Comparison of ENCODE assay signal across 8 cellular contexts in the genomic region with DNA sequence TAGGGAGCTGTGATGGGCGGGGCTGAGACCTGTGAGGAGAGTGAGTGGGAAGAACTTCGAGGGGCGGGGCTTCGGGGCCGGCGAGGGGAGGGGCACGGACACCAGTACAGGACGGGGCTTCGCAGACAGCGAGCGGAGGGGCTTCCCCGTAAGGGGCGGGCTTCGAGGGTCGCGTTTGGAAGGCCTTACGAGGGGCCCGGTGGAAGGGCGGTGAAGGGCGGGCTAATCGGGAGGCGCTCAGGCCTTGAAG. TPM values are rescaled to one million over a fixed set of nuclear protein-coding genes. Genes with fewer than 3 reads are reported as not detected.
DNase-seq lines count a peak whose midpoint lies in the region; ATAC-seq and TF ChIP-seq lines count a peak whose summit lies in the region.

No MANE protein-coding gene starts in this region.

- no peak overlapping the region for H3K23ac ChIP-seq in trophoblast cell (ENCODE audit: low read length)

- H4K91ac ChIP-seq in trophoblast cell (ENCODE audit: low read depth, low read length) = peak overlapping the region; percentile 92

- H3K27me3 Mint-ChIP-seq in activated naive CD4-positive, alpha-beta T cell treated with anti-CD3 and anti-CD28 coated beads, Interleukin-2, amount 50 U/mL, for 24 hours = no peaks in the 10 kb centered on the region
- peaks cover 7% of the 10 kb centered on the region for H3K27me3 Mint-ChIP-seq in glutamatergic neuron (ENCODE audit: unreplicated experiment)

- H3K9me2 ChIP-seq in HCT116 (ENCODE audit: insufficient read depth) (no peaks in the 10 kb centered on the region), SK-N-SH (no peaks in the 10 kb centered on the region)

- H3K4me2 ChIP-seq in HCT116 (ENCODE audit: low read length) (peak overlapping the region; percentile 94), SK-N-SH (peak overlapping the region; percentile 93), trophoblast cell (ENCODE audit: low read length) (peak overlapping the region; percentile 85)

- peak overlapping the region; percentile 84 for H4K12ac ChIP-seq in trophoblast cell (ENCODE audit: low read depth, low read length)

- H4K8ac ChIP-seq in trophoblast cell (ENCODE audit: low read depth, low read length) = peak overlapping the region; percentile 89

- peak overlapping the region; percentile 6 for H2AK5ac ChIP-seq in trophoblast cell (ENCODE audit: low read length)

- H3K4me3 ChIP-seq in HCT116 (replicated peaks in 1 of 2; ENCODE audit: low read depth in 1 of 2, low read length in 2 of 2) (peak overlapping the region; percentile 55 to 67), SK-N-SH (ENCODE audit: low read depth in 2 of 2, low read length in 1 of 2) (peak overlapping the region; percentile 64 to 67), trophoblast cell (ENCODE audit: low read depth, low read length) (peak overlapping the region; percentile 70), transverse colon (peak overlapping the region; percentile 46 to 82 (median 58))

- no peaks in the 10 kb centered on the region for H3K9me3 ChIP-seq in HCT116 (ENCODE audit: control insufficient read depth in 1 of 2, insufficient read depth in 1 of 2, low read depth in 1 of 2, low read length in 2 of 2)
- H3K9me3 ChIP-seq in SK-N-SH = no peaks in the 10 kb centered on the region
- no peaks in the 10 kb centered on the region for H3K9me3 ChIP-seq in trophoblast cell (ENCODE audit: insufficient read depth, low read depth, low read length)
- no peaks in the 10 kb centered on the region for H3K9me3 ChIP-seq in transverse colon

- peaks cover 36 to 71% of the 10 kb centered on the region in 2 experiments for H3K4me1 ChIP-seq in HCT116 (ENCODE audit: control insufficient read depth in 1 of 2, insufficient read depth in 2 of 2, low read length in 2 of 2)
- peaks cover 14 to 28% of the 10 kb centered on the region in 2 experiments for H3K4me1 ChIP-seq in SK-N-SH (ENCODE audit: control insufficient read depth in 1 of 2, insufficient read depth in 2 of 2, low read depth in 1 of 2, low read length in 1 of 2)
- peaks cover 18 to 24% of the 10 kb centered on the region in 2 experiments for H3K4me1 ChIP-seq in trophoblast cell (ENCODE audit: control insufficient read depth in 1 of 2, insufficient read depth in 2 of 2, low read length in 2 of 2)
- peaks cover 22 to 64% (median 35%) of the 10 kb centered on the region in 4 donors for H3K4me1 ChIP-seq in transverse colon

- H2BK5ac ChIP-seq in trophoblast cell (ENCODE audit: low read depth, low read length, poor library complexity) = peak overlapping the region; percentile 89

- peak overlapping the region; percentile 88 for H3K14ac ChIP-seq in trophoblast cell (ENCODE audit: low read length)

- BruUV-seq in HCT116 (replicated peaks; lab: Mats Ljungman, UMichigan) = no TSS peak

- no peak for TF ChIP-seq POLR2A in HCT116 (IDR thresholded peaks at IDR 0.05; ENCODE audit: borderline replicate concordance, extremely low read depth, insufficient read depth, insufficient read length)
- TF ChIP-seq POLR2A in transverse colon (IDR thresholded peaks at IDR 0.05) = no peak

- under 1% methylated on average over 19 of the region's 22 CpGs for WGBS in SK-N-SH (ENCODE audit: low lambda C conversion rate)
- no CpG with 5 or more reads among the region's 22 CpGs for WGBS in trophoblast cell (ENCODE audit: extremely low coverage, insufficient coverage, insufficient read length)
- WGBS in transverse colon (ENCODE audit: low coverage in 1 of 2), 2 donors = 1% methylated on average over 22 of the region's 22 CpGs; no CpG with 5 or more reads in 1 of the 2 donors

- no peak overlapping the region for H2BK12ac ChIP-seq in trophoblast cell (ENCODE audit: low read length)

- H3K79me1 ChIP-seq in trophoblast cell (ENCODE audit: low read length) = peaks cover 17% of the 10 kb centered on the region

- in situ Hi-C loops in transverse colon (cut with MboI; ENCODE audit: low pct_ligation_motif_present in 1 of 4, low pct_unique_long_range_greater_than_20kb in 1 of 4, low sequenced_read_pairs in 3 of 4) = loop anchor here in 1 of 4 donors (25.0 kb wide), 1 partner anchor 266 kb away; no protein-coding TSS in a partner anchor

- peak; percentile 82 for DNase-seq in DMS53 treated with DMSO at 0.1 percent for 48 hours (lab: John Stamatoyannopoulos, UW; ENCODE audit: unreplicated experiment)
- peak; percentile 95 for DNase-seq in HCT116 (ENCODE audit: low read depth, low spot score)
- peak; percentile 95 for DNase-seq in NCI-H1048 (lab: John Stamatoyannopoulos, UW)
- peak; percentile 97 for DNase-seq in SK-N-SH
- DNase-seq in glutamatergic neuron = peak; percentile 96
- DNase-seq in trophoblast cell = peak; percentile 98 to 99
- DNase-seq in transverse colon = peak; percentile 100

- H3K27ac ChIP-seq in HCT116 (ENCODE audit: low read depth, low read length) = peak overlapping the region; percentile 96
- H3K27ac ChIP-seq in SK-N-SH (ENCODE audit: low read depth in 2 of 2, low read length in 1 of 2) = peak overlapping the region; percentile 97
- H3K27ac ChIP-seq in trophoblast cell (ENCODE audit: low read depth, low read length) = peak overlapping the region; percentile 84
- H3K27ac ChIP-seq in transverse colon = peak overlapping the region; percentile 99 to 100 (median 99)

- no peak for ATAC-seq in HCT116

- H3K18ac ChIP-seq in trophoblast cell (ENCODE audit: low read length) = peak overlapping the region; percentile 60

- CTCF ChIA-PET in HCT116 (lab: Charles Lee) = interaction anchor here (0.9 to 10.2 kb wide), 11 partner anchors 12 to 265 kb away, joined by 3 to 158 read pairs (median 5); a partner anchor contains a TSS
- CTCF ChIA-PET in SK-N-SH (lab: Yijun Ruan, JAX) = interaction anchor here (0.6 to 1.0 kb wide), 3 partner anchors 61 to 274 kb away, joined by 3 to 4 read pairs (median 3); no protein-coding TSS in a partner anchor

- TF ChIP-seq EP300 in SK-N-SH (IDR thresholded peaks at IDR 0.05; ENCODE audit: borderline replicate concordance in 1 of 2, low read depth in 1 of 2, low read length in 1 of 2) (no peak), transverse colon (IDR thresholded peaks at IDR 0.05; ENCODE audit: low read depth) (no peak)

- POLR2A ChIA-PET in HCT116 (lab: Charles Lee) (interaction anchor here (1.0 to 5.8 kb wide), 4 partner anchors 12 to 298 kb away, joined by 4 to 53 read pairs (median 4); a partner anchor contains a TSS), SK-N-SH (lab: Yijun Ruan, JAX) (interaction anchor here (1.0 kb wide), 1 partner anchor 9 kb away, joined by 8 read pairs; no protein-coding TSS in a partner anchor)

- peak overlapping the region; percentile 85 for H3K9ac ChIP-seq in HCT116 (ENCODE audit: low read length)
- H3K9ac ChIP-seq in SK-N-SH = peak overlapping the region; percentile 91
- peak overlapping the region; percentile 83 for H3K9ac ChIP-seq in trophoblast cell (ENCODE audit: low read length)

- H4K20me1 ChIP-seq in HCT116 (ENCODE audit: insufficient read depth) (no peaks in the 10 kb centered on the region), SK-N-SH (ENCODE audit: insufficient read depth) (no peaks in the 10 kb centered on the region)

- TF ChIP-seq RAD21 in HCT116 (IDR thresholded peaks at IDR 0.05; ENCODE audit: low read depth) (no peak), SK-N-SH (IDR thresholded peaks at IDR 0.05; ENCODE audit: low read length) (no peak)

- H3K27ac Mint-ChIP-seq in activated naive CD4-positive, alpha-beta T cell treated with anti-CD3 and anti-CD28 coated beads, Interleukin-2, amount 50 U/mL, for 24 hours = peak overlapping the region; percentile 96
- peak overlapping the region; percentile 88 for H3K27ac Mint-ChIP-seq in glutamatergic neuron (ENCODE audit: unreplicated experiment)

- H2AFZ ChIP-seq in HCT116 (ENCODE audit: low read depth, low read length, poor library complexity, severe bottlenecking) = no peak overlapping the region
- peak overlapping the region; percentile 70; the same call in 1 of the 2 replicates for H2AFZ ChIP-seq in SK-N-SH (ENCODE audit: low read depth)
- H2AFZ ChIP-seq in trophoblast cell (ENCODE audit: insufficient read depth, low read length, poor library complexity) = peak overlapping the region; percentile 64

- H3K9me3 Mint-ChIP-seq in activated naive CD4-positive, alpha-beta T cell treated with anti-CD3 and anti-CD28 coated beads, Interleukin-2, amount 50 U/mL, for 24 hours = no peaks in the 10 kb centered on the region
- H3K9me3 Mint-ChIP-seq in glutamatergic neuron (ENCODE audit: unreplicated experiment) = peaks cover 6% of the 10 kb centered on the region

- intact Hi-C loops in HCT116 (cut with micrococcal nuclease) (loop anchor here (10.0 kb wide), 2 partner anchors 74 to 264 kb away; a partner anchor contains a TSS), transverse colon (cut with DNase I; ENCODE audit: low total_unique reads) (no loop called here)

- H3K36me3 ChIP-seq in HCT116 (ENCODE audit: control insufficient read depth in 1 of 2, insufficient read depth in 2 of 2, low read length in 2 of 2) (no peaks in the 10 kb centered on the region), SK-N-SH (replicated peaks in 1 of 2; ENCODE audit: control insufficient read depth in 1 of 2, insufficient read depth in 2 of 2, low read length in 1 of 2) (no peaks in the 10 kb centered on the region), trophoblast cell (ENCODE audit: control insufficient read depth in 1 of 2, insufficient read depth in 2 of 2, low read length in 2 of 2) (no peaks in the 10 kb centered on the region), transverse colon (no peaks in the 10 kb centered on the region)

- H3K4ac ChIP-seq in trophoblast cell (ENCODE audit: low read depth, low read length) = peak overlapping the region; percentile 76

- H3K4me1 Mint-ChIP-seq in activated naive CD4-positive, alpha-beta T cell treated with anti-CD3 and anti-CD28 coated beads, Interleukin-2, amount 50 U/mL, for 24 hours = peaks cover 60% of the 10 kb centered on the region
- H3K4me1 Mint-ChIP-seq in glutamatergic neuron (ENCODE audit: low read depth, unreplicated experiment) = no peaks in the 10 kb centered on the region

- H3K27me3 ChIP-seq in HCT116 (ENCODE audit: insufficient read depth, low read length) = no peaks in the 10 kb centered on the region
- no peaks in the 10 kb centered on the region for H3K27me3 ChIP-seq in SK-N-SH (ENCODE audit: insufficient read depth)
- no peaks in the 10 kb centered on the region for H3K27me3 ChIP-seq in trophoblast cell (ENCODE audit: insufficient read depth, low read length)
- no peaks in the 10 kb centered on the region for H3K27me3 ChIP-seq in transverse colon

- TF ChIP-seq CTCF in HCT116 (IDR thresholded peaks at IDR 0.05 in 2 of 3, conservative IDR thresholded peaks at IDR 0.05 in 1 of 3; ENCODE audit: borderline replicate concordance in 1 of 3, insufficient read depth in 1 of 3, low read depth in 2 of 3, low read length in 2 of 3) (no peak), SK-N-SH (IDR thresholded peaks at IDR 0.05) (no peak), glutamatergic neuron (IDR thresholded peaks at IDR 0.05; ENCODE audit: partially characterized antibody, unreplicated experiment) (no peak), transverse colon (IDR thresholded peaks at IDR 0.05) (no peak)

- peak overlapping the region; percentile 91 for H3K4me3 Mint-ChIP-seq in activated naive CD4-positive, alpha-beta T cell treated with anti-CD3 and anti-CD28 coated beads, Interleukin-2, amount 50 U/mL, for 24 hours
- H3K4me3 Mint-ChIP-seq in glutamatergic neuron (ENCODE audit: unreplicated experiment) = peak overlapping the region; percentile 89

- peaks cover 9% of the 10 kb centered on the region for H3K79me2 ChIP-seq in HCT116 (ENCODE audit: insufficient read depth, low read length)
- peaks cover 15% of the 10 kb centered on the region for H3K79me2 ChIP-seq in SK-N-SH (ENCODE audit: insufficient read depth)
- peaks cover 5% of the 10 kb centered on the region for H3K79me2 ChIP-seq in trophoblast cell (ENCODE audit: control insufficient read depth, insufficient read depth, low read length, poor library complexity)

- peaks cover 13% of the 10 kb centered on the region for H3F3A ChIP-seq in SK-N-SH (replicated peaks; ENCODE audit: insufficient read depth)

- H3K36me3 Mint-ChIP-seq in activated naive CD4-positive, alpha-beta T cell treated with anti-CD3 and anti-CD28 coated beads, Interleukin-2, amount 50 U/mL, for 24 hours = no peaks in the 10 kb centered on the region
- H3K36me3 Mint-ChIP-seq in glutamatergic neuron (ENCODE audit: unreplicated experiment) = no peaks in the 10 kb centered on the region

- RAD21 ChIA-PET in HCT116 (lab: Charles Lee; ENCODE audit: low non-redundant PET in 1 of 2, low total read pairs in 2 of 2, uncharacterized antibody in 2 of 2, unreplicated experiment in 2 of 2) = interaction anchor here (0.6 to 4.2 kb wide), 5 partner anchors 12 to 180 kb away, joined by 3 to 54 read pairs (median 4); a partner anchor contains a TSS

- peak overlapping the region; percentile 91 for H2BK120ac ChIP-seq in trophoblast cell (ENCODE audit: insufficient read depth, low read length, poor library complexity)

RNA-seq across cellular contexts. Expression of a gene that starts 4.1 kb away (rescaled TPM):
- 92.9 TPM for total RNA-seq in HCT116 (2021; ENCODE audit: unreplicated experiment)
- 191 and 197 TPM in 2 replicates for polyA plus RNA-seq in HCT116 (2012)
- 263 and 277 TPM in 2 replicates for polyA plus RNA-seq in SK-N-SH (2012; rRNA removed)
- polyA plus RNA-seq in SK-N-SH (2012; cell fraction: cytosol; rRNA removed) = 125 and 190 TPM in 2 replicates
- polyA plus RNA-seq in SK-N-SH (2012; cell fraction: nucleus; rRNA removed) = 110 and 159 TPM in 2 replicates
- 6.5 TPM for total RNA-seq in glutamatergic neuron (ENCODE audit: unreplicated experiment)
- 21.1 and 22.2 TPM in 2 replicates for polyA plus RNA-seq in trophoblast cell (2013)
- 10 to 100 TPM in 3 of 4 donors, 1 to 10 TPM in 1; 5.2 to 14.3 (median 12.0) TPM for total RNA-seq in transverse colon

RNA-seq across cellular contexts. Expression of a gene that starts 42.4 kb away (rescaled TPM):
- total RNA-seq in HCT116 (2021; ENCODE audit: unreplicated experiment) (13.2 TPM), glutamatergic neuron (ENCODE audit: unreplicated experiment) (11.9 TPM), transverse colon (10 to 100 TPM in 3 of 4 donors, 1 to 10 TPM in 1; 9.1 to 27.7 (median 15.2) TPM)
- 10.1 and 10.6 TPM in 2 replicates for polyA plus RNA-seq in HCT116 (2012)
- 20.2 and 21.9 TPM in 2 replicates for polyA plus RNA-seq in SK-N-SH (2012; rRNA removed)
- 7.0 and 10.2 TPM in 2 replicates for polyA plus RNA-seq in SK-N-SH (2012; cell fraction: cytosol; rRNA removed)
- polyA plus RNA-seq in SK-N-SH (2012; cell fraction: nucleus; rRNA removed) = 77.5 and 81.7 TPM in 2 replicates
- polyA plus RNA-seq in trophoblast cell (2013) = 5.9 and 6.5 TPM in 2 replicates

RNA-seq across cellular contexts. Expression of a gene that starts 42.9 kb away (rescaled TPM):
- total RNA-seq in HCT116 (2021; ENCODE audit: unreplicated experiment) (0.49 TPM), glutamatergic neuron (ENCODE audit: unreplicated experiment) (not detected), transverse colon (not detected)
- 0.44 and 0.62 TPM in 2 replicates for polyA plus RNA-seq in HCT116 (2012)
- 0.08 TPM in 1 of 2 replicates, not detected in the other for polyA plus RNA-seq in SK-N-SH (2012; rRNA removed)
- 0.03 TPM in 1 of 2 replicates, not detected in the other for polyA plus RNA-seq in SK-N-SH (2012; cell fraction: cytosol; rRNA removed)
- not detected in 2 replicates for polyA plus RNA-seq in SK-N-SH (2012; cell fraction: nucleus; rRNA removed)
- polyA plus RNA-seq in trophoblast cell (2013) = 0.08 and 0.19 TPM in 2 replicates

RNA-seq across cellular contexts. Expression of a gene that starts 51.4 kb away (rescaled TPM):
- 4.1 TPM for total RNA-seq in HCT116 (2021; ENCODE audit: unreplicated experiment)
- polyA plus RNA-seq in HCT116 (2012) = 2.6 and 4.3 TPM in 2 replicates
- polyA plus RNA-seq in SK-N-SH (2012; rRNA removed) = 0.47 and 0.61 TPM in 2 replicates
- polyA plus RNA-seq in SK-N-SH (2012; cell fraction: cytosol; rRNA removed) = 0.50 and 0.60 TPM in 2 replicates
- 0.59 and 0.88 TPM in 2 replicates for polyA plus RNA-seq in SK-N-SH (2012; cell fraction: nucleus; rRNA removed)
- 3.7 TPM for total RNA-seq in glutamatergic neuron (ENCODE audit: unreplicated experiment)
- polyA plus RNA-seq in trophoblast cell (2013) = 85.5 and 90.7 TPM in 2 replicates
- not detected for total RNA-seq in transverse colon
